Comparison of ENCODE assay signal across 8 cellular contexts in genomic region chr11:64923944-64924909, GRCh38.
A peak's percentile ranks its signal among the peaks of the same experiment; 100 is the strongest.
DNase-seq lines count a peak whose midpoint lies in the region; ATAC-seq and TF ChIP-seq lines count a peak whose summit lies in the region.

TSS of gene PPP2R5B (plus strand) at chr11:64924689. CDS start at chr11:64925735, 1,046 bp downstream.

- peak; percentile 80 for DNase-seq in AG09319 (ENCODE audit: extremely low read depth, low read depth)
- DNase-seq in NCI-H510A (lab: John Stamatoyannopoulos, UW): peak; percentile 81
- DNase-seq in activated CD4-positive, alpha-beta T cell treated with anti-CD3 and anti-CD28 coated beads for 1 hour: peak; percentile 86
- peak; percentile 97 to 98 for DNase-seq in cerebellar nuclear complex (lab: John Stamatoyannopoulos, UW)
- peak; percentile 97 for DNase-seq in islet precursor cell
- peak; percentile 86 for DNase-seq in stimulated activated CD4-positive, alpha-beta T cell treated with anti-CD3 and anti-CD28 coated beads, Interleukin-12 subunit alpha, Interleukin-12 subunit beta, amount 100 ng/mL, for 4 hours

- peak; percentile 17 for TF ChIP-seq POLR2A in GM19193 (IDR thresholded peaks at IDR 0.05; ENCODE audit: extremely low read depth, insufficient read depth, insufficient read length)

- ATAC-seq in HG03439 (IDR thresholded peaks at IDR 0.05; ENCODE audit: unreplicated experiment): peak; percentile 80

- no peak for TF ChIP-seq CTCF in AG09319 (IDR thresholded peaks at IDR 0.05; ENCODE audit: low read depth, low read length)

Comparison
In these comparisons a context has a peak if more than half of its experiments do, and no peak if none do; other contexts are left out.
1. Peak in every context shown above with its lines: DNase-seq and ATAC-seq.